In genomic region chr4:92099851-92100250, GRCh38 we compare ENCODE assay signal across 22 cellular contexts.
"Had no signal": no experiment of that assay in that cellular context is flagged by ENCODE, and none has a peak within 500 bp of the region (broad histone marks: within the 10 kb centered on the region; RNA-seq: fewer than 3 reads in every experiment).

No MANE protein-coding gene starts in this region.

- H3K36me3 ChIP-seq: brain microvascular endothelial cell, left ventricle myocardium inferior, pancreas, prostate gland, transverse colon had no signal

- H3K4me1 ChIP-seq: prostate gland, transverse colon had no signal

- H3K27me3 ChIP-seq: brain microvascular endothelial cell, pancreas, transverse colon had no signal

- H3K4me3 ChIP-seq: left ventricle myocardium inferior, lung, pancreas, prostate gland, transverse colon had no signal

- ATAC-seq: naive thymus-derived CD4-positive, alpha-beta T cell; pancreas had no signal

- H3K27ac ChIP-seq: brain microvascular endothelial cell, left ventricle myocardium inferior, pancreas, prostate gland, transverse colon had no signal

- DNase-seq: activated CD4-positive, alpha-beta memory T cell treated with anti-CD3 and anti-CD28 coated beads, Interleukin-2, amount 10 ng/mL, durations not matched to agents 7 days and 5 days; activated CD4-positive, alpha-beta T cell treated with anti-CD3 and anti-CD28 coated beads, Interleukin-2, amount 10 ng/mL, durations not matched to agents 7 days and 5 days; activated CD4-positive, CD25-positive, alpha-beta regulatory T cell treated with anti-CD3 and anti-CD28 coated beads, Interleukin-2, amount 50 U/mL, for 72 hours; activated CD8-positive, alpha-beta memory T cell treated with anti-CD3 and anti-CD28 coated beads, Interleukin-2, amount 50 U/mL, for 48 hours; activated gamma-delta T cell; activated naive CD4-positive, alpha-beta T cell treated with anti-CD3 and anti-CD28 coated beads, Interleukin-2, amount 10 ng/mL, durations not matched to agents 7 days and 5 days; activated naive CD8-positive, alpha-beta T cell treated with anti-CD3 and anti-CD28 coated beads, Interleukin-2, amount 10 ng/mL, durations not matched to agents 7 days and 5 days; activated T-cell treated with anti-CD3 and anti-CD28 coated beads, Interleukin-2, amount 50 U/mL, for 24 hours; amniotic stem cell; brain microvascular endothelial cell; left ventricle myocardium inferior; midbrain; naive thymus-derived CD4-positive, alpha-beta T cell; pancreas; retina; stimulated activated CD4-positive, alpha-beta T cell treated with anti-CD3 and anti-CD28 coated beads, Interleukin-15, amount 100 ng/mL, for 24 hours; stimulated activated CD4-positive, alpha-beta T cell treated with anti-CD3 and anti-CD28 coated beads, Interleukin-2, amount 100 ng/mL, for 24 hours; stimulated activated naive CD4-positive, alpha-beta T cell; T-helper 2 cell; transverse colon had no signal

- H3K9me3 ChIP-seq: left ventricle myocardium inferior, pancreas, prostate gland, transverse colon had no signal
